ENCODE assay signal across 17 cellular contexts in the genomic region with DNA sequence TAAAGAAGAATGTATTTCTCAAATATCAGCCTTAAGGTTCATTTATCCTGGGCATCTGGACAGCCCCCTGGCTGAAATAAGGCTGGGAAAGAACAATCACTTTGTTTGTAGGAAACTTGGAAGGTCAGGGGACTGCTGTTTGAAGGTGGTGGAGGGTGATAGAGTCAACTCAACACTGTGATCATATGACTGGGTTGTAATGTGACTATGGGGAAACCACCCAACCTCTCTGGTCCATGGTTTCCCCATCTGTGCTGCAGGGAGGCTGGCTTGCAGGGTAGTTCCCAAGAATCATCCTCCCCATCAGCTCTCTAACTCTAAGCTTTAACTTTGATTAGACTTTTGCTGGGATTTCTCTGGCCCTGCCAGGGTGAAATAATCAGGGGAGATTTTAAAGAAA. TPM values are rescaled to one million over a fixed set of nuclear protein-coding genes. Genes with fewer than 3 reads are reported as not detected.
DNase-seq lines count a peak whose midpoint lies in the region; ATAC-seq and TF ChIP-seq lines count a peak whose summit lies in the region.
"Had no signal": no experiment of that assay in that cellular context is flagged by ENCODE, and none has a peak within 500 bp of the region (broad histone marks: within the 10 kb centered on the region; RNA-seq: fewer than 3 reads in every experiment).

No MANE protein-coding gene starts in this region.

- POLR2A ChIA-PET in CD4-positive, alpha-beta T cell (lab: Charles Lee) = no interaction called here
- POLR2A ChIA-PET in activated CD8-positive, alpha-beta T cell treated with anti-CD3 and anti-CD28 coated beads for 36 hours (lab: Charles Lee) = no interaction called here

- H3K27me3 ChIP-seq in CD4-positive, alpha-beta T cell (ENCODE audit: control insufficient read depth, insufficient read depth, low read length) = no peaks in the 10 kb centered on the region

- H3K36me3 Mint-ChIP-seq in CD4-positive, alpha-beta T cell (ENCODE audit: low read depth) = peaks cover 49% of the 10 kb centered on the region
- H3K36me3 Mint-ChIP-seq in endothelial cell (ENCODE audit: low read depth, unreplicated experiment) = no peaks in the 10 kb centered on the region
- peaks cover 4% of the 10 kb centered on the region for H3K36me3 Mint-ChIP-seq in activated T-helper 1 cell treated with anti-CD3 and anti-CD28 coated beads, Interleukin-12 subunit alpha, Interleukin-12 subunit beta, Interleukin-2, Interleukin-4 antibody, amounts not matched to agents 30 ng/mL and 10 ng/mL and 1 ng/mL, durations not matched to agents 14 hours and 24 hours and 36 hours (ENCODE audit: low read depth)
- peaks cover 3% of the 10 kb centered on the region for H3K36me3 Mint-ChIP-seq in activated CD8-positive, alpha-beta T cell treated with anti-CD3 and anti-CD28 coated beads for 36 hours (ENCODE audit: low read depth)

- H3K4me3 Mint-ChIP-seq in CD4-positive, alpha-beta T cell = no peak overlapping the region
- H3K4me3 Mint-ChIP-seq in endothelial cell (ENCODE audit: unreplicated experiment) = peak overlapping the region; percentile 48
- H3K4me3 Mint-ChIP-seq in activated T-helper 1 cell treated with anti-CD3 and anti-CD28 coated beads, Interleukin-12 subunit alpha, Interleukin-12 subunit beta, Interleukin-2, Interleukin-4 antibody, amounts not matched to agents 30 ng/mL and 10 ng/mL and 1 ng/mL, durations not matched to agents 14 hours and 24 hours and 36 hours = no peak overlapping the region
- no peak overlapping the region for H3K4me3 Mint-ChIP-seq in activated CD8-positive, alpha-beta T cell treated with anti-CD3 and anti-CD28 coated beads for 36 hours
- H3K4me3 Mint-ChIP-seq: activated CD4-positive, alpha-beta memory T cell treated with anti-CD3 and anti-CD28 coated beads, Interleukin-2, amount 10 ng/mL, durations not matched to agents 7 days and 5 days; effector memory CD8-positive, alpha-beta T cell had no signal

- DNase-seq in CD4-positive, alpha-beta T cell = no peak
- DNase-seq in endothelial cell (ENCODE audit: low spot score) (no peak), D341Med (ENCODE audit: low spot score) (no peak)
- DNase-seq in activated T-helper 1 cell treated with anti-CD3 and anti-CD28 coated beads, Interleukin-12 subunit alpha, Interleukin-12 subunit beta, Interleukin-2, Interleukin-4 antibody, amounts not matched to agents 30 ng/mL and 10 ng/mL and 1 ng/mL, durations not matched to agents 14 hours and 24 hours and 36 hours (ENCODE audit: low spot score) = no peak
- DNase-seq in activated CD8-positive, alpha-beta T cell treated with anti-CD3 and anti-CD28 coated beads for 36 hours = no peak
- DNase-seq: activated CD4-positive, alpha-beta memory T cell treated with anti-CD3 and anti-CD28 coated beads, Interleukin-2, amount 10 ng/mL, durations not matched to agents 7 days and 5 days; activated effector memory CD4-positive, alpha-beta T cell treated with anti-CD3 and anti-CD28 coated beads, Interleukin-2, amount 50 U/mL, for 16 hours; AML-193; DMS53; effector memory CD8-positive, alpha-beta T cell; glutamatergic neuron; kidney; NCI-H1930; RPMI8226 had no signal

- H3K27ac Mint-ChIP-seq in CD4-positive, alpha-beta T cell = peak overlapping the region; percentile 5
- peak overlapping the region; percentile 68 for H3K27ac Mint-ChIP-seq in endothelial cell (ENCODE audit: unreplicated experiment)
- H3K27ac Mint-ChIP-seq in activated T-helper 1 cell treated with anti-CD3 and anti-CD28 coated beads, Interleukin-12 subunit alpha, Interleukin-12 subunit beta, Interleukin-2, Interleukin-4 antibody, amounts not matched to agents 30 ng/mL and 10 ng/mL and 1 ng/mL, durations not matched to agents 14 hours and 24 hours and 36 hours = no peak overlapping the region
- no peak overlapping the region for H3K27ac Mint-ChIP-seq in activated CD8-positive, alpha-beta T cell treated with anti-CD3 and anti-CD28 coated beads for 36 hours

- intact Hi-C loops in CD4-positive, alpha-beta T cell (cut with DNase I, micrococcal nuclease) = no loop called here
- intact Hi-C loops in activated T-helper 1 cell treated with anti-CD3 and anti-CD28 coated beads, Interleukin-12 subunit alpha, Interleukin-12 subunit beta, Interleukin-2, Interleukin-4 antibody, amounts not matched to agents 30 ng/mL and 10 ng/mL and 1 ng/mL, durations not matched to agents 14 hours and 24 hours and 36 hours (cut with micrococcal nuclease) = no loop called here
- intact Hi-C loops in activated CD8-positive, alpha-beta T cell treated with anti-CD3 and anti-CD28 coated beads for 36 hours (cut with micrococcal nuclease) = no loop called here

- CTCF ChIA-PET in CD4-positive, alpha-beta T cell (lab: Charles Lee) = no interaction called here
- CTCF ChIA-PET in activated CD8-positive, alpha-beta T cell treated with anti-CD3 and anti-CD28 coated beads for 36 hours (lab: Charles Lee) = interaction anchor here (2.6 kb wide), 1 partner anchor 9 kb away, joined by 7 read pairs; a partner anchor contains a TSS

- no peak for TF ChIP-seq CTCF in CD4-positive, alpha-beta T cell (IDR thresholded peaks at IDR 0.05)
- no peak for TF ChIP-seq CTCF in endothelial cell (IDR thresholded peaks at IDR 0.05; ENCODE audit: unreplicated experiment)
- TF ChIP-seq CTCF in activated CD8-positive, alpha-beta T cell treated with anti-CD3 and anti-CD28 coated beads for 36 hours (IDR thresholded peaks at IDR 0.05) = no peak

- H3K27me3 Mint-ChIP-seq in CD4-positive, alpha-beta T cell = no peaks in the 10 kb centered on the region
- H3K27me3 Mint-ChIP-seq in endothelial cell (ENCODE audit: unreplicated experiment) = peaks cover 5% of the 10 kb centered on the region
- no peaks in the 10 kb centered on the region for H3K27me3 Mint-ChIP-seq in activated T-helper 1 cell treated with anti-CD3 and anti-CD28 coated beads, Interleukin-12 subunit alpha, Interleukin-12 subunit beta, Interleukin-2, Interleukin-4 antibody, amounts not matched to agents 30 ng/mL and 10 ng/mL and 1 ng/mL, durations not matched to agents 14 hours and 24 hours and 36 hours (ENCODE audit: insufficient read depth)
- H3K27me3 Mint-ChIP-seq in activated CD8-positive, alpha-beta T cell treated with anti-CD3 and anti-CD28 coated beads for 36 hours = no peaks in the 10 kb centered on the region
- H3K27me3 Mint-ChIP-seq: activated CD4-positive, alpha-beta memory T cell treated with anti-CD3 and anti-CD28 coated beads, Interleukin-2, amount 10 ng/mL, durations not matched to agents 7 days and 5 days; effector memory CD8-positive, alpha-beta T cell had no signal

- H3K9me3 ChIP-seq in CD4-positive, alpha-beta T cell (ENCODE audit: control insufficient read depth, low read length) = no peaks in the 10 kb centered on the region

- H3K4me1 Mint-ChIP-seq in CD4-positive, alpha-beta T cell (ENCODE audit: low read depth) = peaks cover 4% of the 10 kb centered on the region
- peaks cover 54% of the 10 kb centered on the region for H3K4me1 Mint-ChIP-seq in endothelial cell (ENCODE audit: unreplicated experiment)
- peaks cover 10% of the 10 kb centered on the region for H3K4me1 Mint-ChIP-seq in activated T-helper 1 cell treated with anti-CD3 and anti-CD28 coated beads, Interleukin-12 subunit alpha, Interleukin-12 subunit beta, Interleukin-2, Interleukin-4 antibody, amounts not matched to agents 30 ng/mL and 10 ng/mL and 1 ng/mL, durations not matched to agents 14 hours and 24 hours and 36 hours (ENCODE audit: low read depth)
- H3K4me1 Mint-ChIP-seq in activated CD8-positive, alpha-beta T cell treated with anti-CD3 and anti-CD28 coated beads for 36 hours (ENCODE audit: low read depth) = no peaks in the 10 kb centered on the region
- H3K4me1 Mint-ChIP-seq: activated CD4-positive, alpha-beta memory T cell treated with anti-CD3 and anti-CD28 coated beads, Interleukin-2, amount 10 ng/mL, durations not matched to agents 7 days and 5 days had no signal

- no peaks in the 10 kb centered on the region for H3K9me3 Mint-ChIP-seq in CD4-positive, alpha-beta T cell
- no peaks in the 10 kb centered on the region for H3K9me3 Mint-ChIP-seq in endothelial cell (ENCODE audit: unreplicated experiment)
- H3K9me3 Mint-ChIP-seq in activated T-helper 1 cell treated with anti-CD3 and anti-CD28 coated beads, Interleukin-12 subunit alpha, Interleukin-12 subunit beta, Interleukin-2, Interleukin-4 antibody, amounts not matched to agents 30 ng/mL and 10 ng/mL and 1 ng/mL, durations not matched to agents 14 hours and 24 hours and 36 hours = no peaks in the 10 kb centered on the region
- H3K9me3 Mint-ChIP-seq in activated CD8-positive, alpha-beta T cell treated with anti-CD3 and anti-CD28 coated beads for 36 hours = no peaks in the 10 kb centered on the region
- H3K9me3 Mint-ChIP-seq: activated CD4-positive, alpha-beta memory T cell treated with anti-CD3 and anti-CD28 coated beads, Interleukin-2, amount 10 ng/mL, durations not matched to agents 7 days and 5 days; effector memory CD8-positive, alpha-beta T cell had no signal

- ATAC-seq in CD4-positive, alpha-beta T cell (ENCODE audit: poor library complexity) = no peak
- peak; percentile 44 for ATAC-seq in GM19468 (IDR thresholded peaks at IDR 0.05; ENCODE audit: extremely low read depth, unreplicated experiment)
- ATAC-seq in HG02938 (IDR thresholded peaks at IDR 0.05; ENCODE audit: unreplicated experiment) = peak; percentile 56
- ATAC-seq in activated CD8-positive, alpha-beta T cell treated with anti-CD3 and anti-CD28 coated beads for 36 hours = no peak
- ATAC-seq in GM19035 (IDR thresholded peaks at IDR 0.05; ENCODE audit: unreplicated experiment) = no peak
- ATAC-seq: effector memory CD8-positive, alpha-beta T cell had no signal

- H3K27ac ChIP-seq in CD4-positive, alpha-beta T cell (ENCODE audit: low read depth, low read length) = no peak overlapping the region

RNA-seq across cellular contexts. Expression of a gene that starts 10.0 kb away (rescaled TPM):
- not detected for total RNA-seq in CD4-positive, alpha-beta T cell
- 4.5 TPM for total RNA-seq in endothelial cell (ENCODE audit: unreplicated experiment)
- not detected in 2 replicates for total RNA-seq in activated T-helper 1 cell treated with anti-CD3 and anti-CD28 coated beads, Interleukin-12 subunit alpha, Interleukin-12 subunit beta, Interleukin-2, Interleukin-4 antibody, amounts not matched to agents 30 ng/mL and 10 ng/mL and 1 ng/mL, durations not matched to agents 14 hours and 24 hours and 36 hours
- total RNA-seq in activated CD8-positive, alpha-beta T cell treated with anti-CD3 and anti-CD28 coated beads for 36 hours = not detected
- total RNA-seq: activated CD4-positive, alpha-beta memory T cell treated with anti-CD3 and anti-CD28 coated beads, Interleukin-2, amount 10 ng/mL, durations not matched to agents 7 days and 5 days had no signal

Comparison
In these comparisons a context has a peak if more than half of its experiments do, and no peak if none do; other contexts are left out.
1. ATAC-seq: peak in GM19468 (single experiment) and HG02938 (single experiment); none in CD4-positive, alpha-beta T cell (single experiment), activated CD8-positive, alpha-beta T cell treated with anti-CD3 and anti-CD28 coated beads for 36 hours (single experiment) and GM19035 (single experiment).
2. H3K27ac Mint-ChIP-seq: peak in CD4-positive, alpha-beta T cell (single experiment) and endothelial cell (single experiment); none in activated T-helper 1 cell treated with anti-CD3 and anti-CD28 coated beads, Interleukin-12 subunit alpha, Interleukin-12 subunit beta, Interleukin-2, Interleukin-4 antibody, amounts not matched to agents 30 ng/mL and 10 ng/mL and 1 ng/mL, durations not matched to agents 14 hours and 24 hours and 36 hours (single experiment) and activated CD8-positive, alpha-beta T cell treated with anti-CD3 and anti-CD28 coated beads for 36 hours (single experiment).